ENCODE assay signal across 8 cellular contexts in the genomic region with DNA sequence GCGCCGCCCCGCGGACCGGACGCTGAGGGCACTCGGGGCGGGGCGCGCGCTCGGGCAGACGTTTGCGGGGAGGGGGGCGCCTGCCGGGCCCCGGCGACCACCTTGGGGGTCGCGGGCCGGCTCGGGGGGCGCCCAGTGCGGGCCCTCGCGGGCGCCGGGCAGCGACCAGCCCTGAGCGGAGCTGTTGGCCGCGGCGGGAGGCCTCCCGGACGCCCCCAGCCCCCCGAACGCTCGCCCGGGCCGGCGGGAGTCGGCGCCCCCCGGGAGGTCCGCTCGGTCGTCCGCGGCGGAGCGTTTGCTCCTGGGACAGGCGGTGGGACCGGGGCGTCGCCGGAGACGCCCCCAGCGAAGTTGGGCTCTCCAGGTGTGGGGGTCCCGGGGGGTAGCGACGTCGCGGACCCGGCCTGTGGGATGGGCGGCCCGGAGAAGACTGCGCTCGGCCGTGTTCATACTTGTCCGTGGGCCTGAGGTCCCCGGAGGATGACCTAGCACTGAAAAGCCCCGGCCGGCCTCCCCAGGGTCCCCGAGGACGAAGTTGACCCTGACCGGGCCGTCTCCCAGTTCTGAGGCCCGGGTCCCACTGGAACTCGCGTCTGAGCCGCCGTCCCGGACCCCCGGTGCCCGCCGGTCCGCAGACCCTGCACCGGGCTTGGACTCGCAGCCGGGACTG. TPM values are rescaled to one million over a fixed set of nuclear protein-coding genes. Genes with fewer than 3 reads are reported as not detected.
DNase-seq lines count a peak whose midpoint lies in the region; ATAC-seq and TF ChIP-seq lines count a peak whose summit lies in the region.

No MANE protein-coding gene starts in this region.

- H3K4me1 ChIP-seq in GM23338 (ENCODE audit: insufficient read depth), result peaks cover 10% of the 10 kb centered on the region; the same call in 1 of the 2 replicates
- peaks cover 0 to 47% (median 43%) of the 10 kb centered on the region in 4 donors for H3K4me1 ChIP-seq in sigmoid colon

- peaks cover 15% of the 10 kb centered on the region; the same call in 2 of the 3 replicates for H3K4me1 Mint-ChIP-seq in GM23338
- H3K4me1 Mint-ChIP-seq in glutamatergic neuron (ENCODE audit: low read depth, unreplicated experiment), result peaks cover 8% of the 10 kb centered on the region

- H3K36me3 Mint-ChIP-seq in GM23338 (ENCODE audit: low read depth), result peaks cover 22% of the 10 kb centered on the region
- no peaks in the 10 kb centered on the region for H3K36me3 Mint-ChIP-seq in glutamatergic neuron (ENCODE audit: unreplicated experiment)

- H3K9me3 Mint-ChIP-seq in GM23338 (no peaks in the 10 kb centered on the region), glutamatergic neuron (ENCODE audit: unreplicated experiment) (peaks cover 17% of the 10 kb centered on the region)

- H3F3A ChIP-seq in GM23338 (replicated peaks; ENCODE audit: low read depth), result peaks cover 22% of the 10 kb centered on the region

- TF ChIP-seq POLR2A in sigmoid colon (IDR thresholded peaks at IDR 0.05), result no peak

- H3K4me2 ChIP-seq in GM23338, result peak overlapping the region; percentile 98

- peak overlapping the region; percentile 70; the same call in 1 of the 2 replicates for H3K27ac Mint-ChIP-seq in GM23338
- peak overlapping the region; percentile 82 for H3K27ac Mint-ChIP-seq in glutamatergic neuron (ENCODE audit: unreplicated experiment)

- H3K4me3 Mint-ChIP-seq in GM23338, result peak overlapping the region; percentile 94
- peak overlapping the region; percentile 92 for H3K4me3 Mint-ChIP-seq in glutamatergic neuron (ENCODE audit: unreplicated experiment)

- no peak overlapping the region for H3K27ac ChIP-seq in GM23338 (ENCODE audit: low read depth)
- peak overlapping the region; percentile 79 to 88 (median 86) for H3K27ac ChIP-seq in sigmoid colon

- H3K27me3 Mint-ChIP-seq in GM23338 (ENCODE audit: insufficient read depth, low read depth, poor library complexity), result peaks cover 6% of the 10 kb centered on the region
- H3K27me3 Mint-ChIP-seq in glutamatergic neuron (ENCODE audit: unreplicated experiment), result peaks cover 11% of the 10 kb centered on the region

- peaks cover 51% of the 10 kb centered on the region for H3K79me2 ChIP-seq in GM23338 (replicated peaks; ENCODE audit: insufficient read depth)

- 1% methylated on average over 90 of the region's 90 CpGs for WGBS in sigmoid colon, 2 donors

- H3K27me3 ChIP-seq in GM23338 (ENCODE audit: insufficient read depth) (no peaks in the 10 kb centered on the region), sigmoid colon (no peaks in the 10 kb centered on the region)

- no peak for ATAC-seq in GM23338
- no peak for ATAC-seq in GM19351 (IDR thresholded peaks at IDR 0.05; ENCODE audit: unreplicated experiment)
- no peak for ATAC-seq in GM19463 (IDR thresholded peaks at IDR 0.05; ENCODE audit: unreplicated experiment)

- intact Hi-C loops in sigmoid colon (cut with DNase I), result no loop called here

- no peaks in the 10 kb centered on the region for H3K9me3 ChIP-seq in sigmoid colon

- H3K4me3 ChIP-seq in GM23338 (peak overlapping the region; percentile 91), WI38 (ENCODE audit: low read depth, low read length) (peak overlapping the region; percentile 76), sigmoid colon (peak overlapping the region; percentile 47 to 74 (median 70))

- H2AFZ ChIP-seq in GM23338, result no peak overlapping the region

- no peaks in the 10 kb centered on the region; the same call in 1 of the 2 replicates for H3K36me3 ChIP-seq in GM23338 (ENCODE audit: insufficient read depth)
- H3K36me3 ChIP-seq in sigmoid colon, result no peaks in the 10 kb centered on the region

- H4K20me1 ChIP-seq in GM23338 (replicated peaks; ENCODE audit: insufficient read depth), result peaks cover 35% of the 10 kb centered on the region

- no peaks in the 10 kb centered on the region for H3K9me2 ChIP-seq in GM23338 (ENCODE audit: insufficient read depth)

- DNase-seq in GM23338 (ENCODE audit: low spot score) (no peak), glutamatergic neuron (peak; percentile 44), sigmoid colon (no peak), GM20000 (ENCODE audit: low spot score) (no peak), NCI-H345 (lab: John Stamatoyannopoulos, UW) (no peak)

- no peak for TF ChIP-seq CTCF in GM23338 (conservative IDR thresholded peaks at IDR 0.05; ENCODE audit: low read depth in 2 of 2)
- TF ChIP-seq CTCF in WI38 (IDR thresholded peaks at IDR 0.05; ENCODE audit: low read depth, low read length), result no peak
- no peak for TF ChIP-seq CTCF in glutamatergic neuron (IDR thresholded peaks at IDR 0.05; ENCODE audit: partially characterized antibody, unreplicated experiment)
- TF ChIP-seq CTCF in sigmoid colon (IDR thresholded peaks at IDR 0.05), result no peak
- TF ChIP-seq CTCF in GM20000 (IDR thresholded peaks at IDR 0.05; ENCODE audit: extremely low read depth, missing control alignments), result no peak

- TF ChIP-seq EP300 in sigmoid colon (IDR thresholded peaks at IDR 0.05), result no peak

RNA-seq across cellular contexts. Expression of gene STK11, which starts 0.6 kb away (rescaled TPM):
- total RNA-seq in GM23338 (2014; rRNA removed; shearing (Covaris generic)), result 84.4 and 96.5 TPM in 2 replicates
- polyA plus RNA-seq in GM23338 (2016; fragmentation: Nextera tagmentation; extraction: Ambion mirVana) (19.4 and 23.7 TPM in 2 replicates), sigmoid colon (10 to 100 TPM; 31.2 to 86.5 (median 41.8) TPM)
- total RNA-seq in glutamatergic neuron (ENCODE audit: unreplicated experiment) (48.2 TPM), sigmoid colon (10 to 100 TPM; 36.4 to 51.0 (median 42.7) TPM)

RNA-seq across cellular contexts. Expression of gene CBARP, which starts 31.6 kb away (rescaled TPM):
- total RNA-seq in GM23338 (2014; rRNA removed; shearing (Covaris generic)), result 10.8 and 14.1 TPM in 2 replicates
- polyA plus RNA-seq in GM23338 (2016; fragmentation: Nextera tagmentation; extraction: Ambion mirVana) (2.0 TPM in 2 replicates), sigmoid colon (under 1 TPM in 1 of 3 donors, not detected in 2; 0.36 TPM)
- total RNA-seq in glutamatergic neuron (ENCODE audit: unreplicated experiment) (74.7 TPM), sigmoid colon (under 1 TPM in 3 of 4 donors, not detected in 1; 0.36 to 0.82 (median 0.81) TPM)

RNA-seq across cellular contexts. Expression of gene SBNO2, which starts 32.1 kb away (rescaled TPM):
- 28.0 and 35.4 TPM in 2 replicates for total RNA-seq in GM23338 (2014; rRNA removed; shearing (Covaris generic))
- 6.3 and 6.9 TPM in 2 replicates for polyA plus RNA-seq in GM23338 (2016; fragmentation: Nextera tagmentation; extraction: Ambion mirVana)
- 65.5 TPM for total RNA-seq in glutamatergic neuron (ENCODE audit: unreplicated experiment)
- total RNA-seq in sigmoid colon, result 10 to 100 TPM in 3 of 4 donors, 1 to 10 TPM in 1; 6.8 to 91.9 (median 14.7) TPM
- 10 to 100 TPM; 11.4 to 75.0 (median 14.8) TPM for polyA plus RNA-seq in sigmoid colon

RNA-seq across cellular contexts. Expression of gene ATP5F1D, which starts 35.4 kb away (rescaled TPM):
- 78.7 and 139 TPM in 2 replicates for total RNA-seq in GM23338 (2014; rRNA removed; shearing (Covaris generic))
- polyA plus RNA-seq in GM23338 (2016; fragmentation: Nextera tagmentation; extraction: Ambion mirVana) (396 and 420 TPM in 2 replicates), sigmoid colon (100 to 1,000 TPM; 294 to 390 (median 352) TPM)
- total RNA-seq in glutamatergic neuron (ENCODE audit: unreplicated experiment) (129 TPM), sigmoid colon (100 to 1,000 TPM in 3 of 4 donors, 10 to 100 TPM in 1; 74.7 to 112 (median 104) TPM)

RNA-seq across cellular contexts. Expression of gene MIDN, which starts 42.2 kb away (rescaled TPM):
- total RNA-seq in GM23338 (2014; rRNA removed; shearing (Covaris generic)), result 84.5 and 113 TPM in 2 replicates
- 28.6 and 33.3 TPM in 2 replicates for polyA plus RNA-seq in GM23338 (2016; fragmentation: Nextera tagmentation; extraction: Ambion mirVana)
- total RNA-seq in glutamatergic neuron (ENCODE audit: unreplicated experiment), result 325 TPM
- 10 to 100 TPM; 14.6 to 70.3 (median 15.4) TPM for total RNA-seq in sigmoid colon
- 10 to 100 TPM; 42.1 to 87.0 (median 57.7) TPM for polyA plus RNA-seq in sigmoid colon
